Comparison of ENCODE assay signal across 8 cellular contexts in the genomic region with DNA sequence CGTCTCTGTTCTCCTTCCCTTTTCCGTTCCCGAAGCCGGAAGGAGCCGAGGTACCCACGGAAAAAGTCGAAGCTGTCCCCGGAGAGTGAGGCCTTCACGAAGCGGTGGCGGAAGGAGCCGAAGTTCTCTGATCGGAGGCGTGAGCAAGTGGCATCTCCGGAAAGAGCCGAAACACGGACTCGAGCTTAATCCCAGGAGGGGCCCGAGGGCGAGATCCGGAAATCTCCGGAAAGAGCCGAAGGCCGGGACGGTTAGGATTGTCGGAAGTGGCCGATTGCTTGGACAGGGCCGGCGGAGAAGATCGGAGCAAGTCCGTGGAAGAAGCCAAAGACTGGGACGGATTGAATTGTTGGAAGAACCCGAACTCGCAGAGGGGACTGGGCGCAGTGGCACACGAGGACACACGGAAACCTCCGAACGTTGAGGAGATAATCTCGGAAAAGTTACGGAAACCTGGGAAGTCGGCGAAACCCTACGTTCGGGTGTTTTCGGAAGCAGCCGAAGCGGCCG.
DNase-seq lines count a peak whose midpoint lies in the region; TF ChIP-seq lines count a peak whose summit lies in the region.

No MANE protein-coding gene starts in this region.

- peak overlapping the region; percentile 44 for H3K4me2 ChIP-seq in MM.1S (ENCODE audit: low read depth, low read length)

- peaks cover 17% of the 10 kb centered on the region for H3K36me3 Mint-ChIP-seq in nephron (ENCODE audit: low read depth)

- H3K79me2 ChIP-seq in MM.1S (ENCODE audit: low read length), result peaks cover 45% of the 10 kb centered on the region

- H3K27me3 Mint-ChIP-seq in nephron (ENCODE audit: low read depth), result peaks cover 1% of the 10 kb centered on the region

- H3K9ac ChIP-seq in MM.1S (ENCODE audit: low read length), result peak overlapping the region; percentile 95

- H4K20me1 ChIP-seq in MM.1S (ENCODE audit: insufficient read depth, low read length), result peaks cover 36% of the 10 kb centered on the region

- peak overlapping the region; percentile 67 for H2AFZ ChIP-seq in MM.1S (ENCODE audit: low read length)

- peak overlapping the region; percentile 87 for H3K27ac ChIP-seq in MM.1S (ENCODE audit: low read length)

- no peaks in the 10 kb centered on the region for H3K9me3 ChIP-seq in MM.1S (replicated peaks; ENCODE audit: insufficient read depth, low read length)

- TF ChIP-seq CTCF in MM.1S (IDR thresholded peaks at IDR 0.05; ENCODE audit: low read length), result no peak
- no peak for TF ChIP-seq CTCF in nephron (IDR thresholded peaks at IDR 0.05; ENCODE audit: unreplicated experiment in 3 of 3)

- no peaks in the 10 kb centered on the region for H3K36me3 ChIP-seq in MM.1S (replicated peaks; ENCODE audit: insufficient read depth, low read length)

- H3K4me1 ChIP-seq in MM.1S (ENCODE audit: low read length), result peaks cover 20% of the 10 kb centered on the region; the same call in 1 of the 2 replicates

- no peaks in the 10 kb centered on the region for H3K9me3 Mint-ChIP-seq in nephron

- peak overlapping the region; percentile 79 for H3K4me3 ChIP-seq in MM.1S (ENCODE audit: low read length)

- H3K27me3 ChIP-seq in MM.1S (replicated peaks; ENCODE audit: insufficient read depth, low read length), result no peaks in the 10 kb centered on the region

- H3K27ac Mint-ChIP-seq in nephron, result peak overlapping the region; percentile 98 to 99 (median 99)

- peaks cover 4% of the 10 kb centered on the region; the same call in 1 of the 2 replicates for H3F3A ChIP-seq in MM.1S (ENCODE audit: insufficient read depth, low read length)

- H3K9me2 ChIP-seq in MM.1S (replicated peaks; ENCODE audit: insufficient read depth, low read length), result no peaks in the 10 kb centered on the region

- peaks cover 42% of the 10 kb centered on the region for H3K4me1 Mint-ChIP-seq in nephron

- H3K4me3 Mint-ChIP-seq in nephron, result peak overlapping the region; percentile 91 to 93 (median 92)

- DNase-seq in ELF-1 (ENCODE audit: low read depth, low spot score) (peak; percentile 100), HCEC 1CT (peak; percentile 97), MM.1S (peak; percentile 100), SHP77 treated with DMSO at 0.1 percent for 48 hours (lab: John Stamatoyannopoulos, UW) (peak; percentile 84), fibroblast of the conjunctiva (ENCODE audit: low read depth) (peak; percentile 99)
- peak; percentile 98 for DNase-seq in activated gamma-delta T cell treated with anti-CD3 and anti-CD28 coated beads, Interleukin-2, amount 50 U/mL, for 16 hours (ENCODE audit: low read depth)
- DNase-seq in stimulated activated naive CD4-positive, alpha-beta T cell treated with Interleukin-2 at 50 U/mL for 16 hours (lab: John Stamatoyannopoulos, UW), result peak; percentile 99

Comparison
In these comparisons a context has a peak if more than half of its experiments do, and no peak if none do; other contexts are left out.
1. Peak in every context shown above with its lines: DNase-seq, H3K4me3 ChIP-seq and H3K27ac ChIP-seq.